22 cellular contexts compared by ENCODE assay signal in genomic region chr5:55860268-55860667, GRCh38. TPM values are rescaled to one million over a fixed set of nuclear protein-coding genes. Genes with fewer than 3 reads are reported as not detected.
DNase-seq lines count a peak whose midpoint lies in the region; ATAC-seq and TF ChIP-seq lines count a peak whose summit lies in the region.
"Had no signal": no experiment of that assay in that cellular context is flagged by ENCODE, and none has a peak within 500 bp of the region (broad histone marks: within the 10 kb centered on the region; RNA-seq: fewer than 3 reads in every experiment).

No MANE protein-coding gene starts in this region.

- no peaks in the 10 kb centered on the region for H3K79me2 ChIP-seq in MM.1S (ENCODE audit: low read length)

- H3K4me2 ChIP-seq in MM.1S (ENCODE audit: low read depth, low read length), result no peak overlapping the region
- H3K4me2 ChIP-seq: A549 had no signal

- peak; percentile 20 for ATAC-seq in upper lobe of right lung
- ATAC-seq in activated T-cell treated with anti-CD3 and anti-CD28 coated beads, Interleukin-2, amount 50 U/mL, for 4 hours, result no peak
- ATAC-seq: A549, Panc1 had no signal

- peaks cover 25% of the 10 kb centered on the region for H3K4me1 Mint-ChIP-seq in activated T-cell treated with anti-CD3 and anti-CD28 coated beads, Interleukin-2, amount 50 U/mL, for 4 hours (ENCODE audit: low read depth)
- H3K4me1 Mint-ChIP-seq: B cell had no signal

- H3K27ac ChIP-seq in MM.1S (ENCODE audit: low read length), result no peak overlapping the region
- no peak overlapping the region for H3K27ac ChIP-seq in upper lobe of right lung
- H3K27ac ChIP-seq: A549, SJSA1 had no signal

- no peaks in the 10 kb centered on the region for H3K36me3 Mint-ChIP-seq in activated T-cell treated with anti-CD3 and anti-CD28 coated beads, Interleukin-2, amount 50 U/mL, for 4 hours (ENCODE audit: insufficient read depth)
- H3K36me3 Mint-ChIP-seq: CD4-positive, CD25-positive, alpha-beta regulatory T cell had no signal

- intact Hi-C loops in upper lobe of right lung (cut with DNase I), result no loop called here

- no peak overlapping the region for H3K9ac ChIP-seq in MM.1S (ENCODE audit: low read length)

- DNase-seq in MM.1S (peak; percentile 23), NOMO-1 (lab: John Stamatoyannopoulos, UW; ENCODE audit: unreplicated experiment in 2 of 2) (peak; percentile 39 to 64), SIG-M5 treated with dmso at 0.1 percent for 504 hours (lab: John Stamatoyannopoulos, UW; ENCODE audit: unreplicated experiment) (peak; percentile 72), upper lobe of right lung (no peak), amygdala (lab: John Stamatoyannopoulos, UW) (no peak), GM10266 (ENCODE audit: extremely low spot score) (no peak)
- no peak for DNase-seq in activated T-cell treated with anti-CD3 and anti-CD28 coated beads, Interleukin-2, amount 50 U/mL, for 4 hours
- DNase-seq: CD4-positive, CD25-positive, alpha-beta regulatory T cell; EL; GF-D8; H7; KG1; NCI-H1048; NCI-H1436; NCI-H1930; NCI-H510A treated with DMSO at 0.1 percent for 48 hours; NCI-H774; T-helper 9 cell had no signal

- H4K20me1 ChIP-seq in MM.1S (ENCODE audit: insufficient read depth, low read length), result no peaks in the 10 kb centered on the region

- H3K36me3 ChIP-seq in MM.1S (replicated peaks; ENCODE audit: insufficient read depth, low read length) (no peaks in the 10 kb centered on the region), upper lobe of right lung (no peaks in the 10 kb centered on the region)

- H3K4me3 ChIP-seq in MM.1S (ENCODE audit: low read length) (no peak overlapping the region), upper lobe of right lung (no peak overlapping the region)
- H3K4me3 ChIP-seq: A549, SJSA1 had no signal

- no peak overlapping the region for H2AFZ ChIP-seq in MM.1S (ENCODE audit: low read length)

- H3K9me2 ChIP-seq in MM.1S (replicated peaks; ENCODE audit: insufficient read depth, low read length), result no peaks in the 10 kb centered on the region

- H3K4me3 Mint-ChIP-seq in activated T-cell treated with anti-CD3 and anti-CD28 coated beads, Interleukin-2, amount 50 U/mL, for 4 hours, result no peak overlapping the region
- H3K4me3 Mint-ChIP-seq: B cell; CD4-positive, CD25-positive, alpha-beta regulatory T cell had no signal

- H3K27me3 ChIP-seq in MM.1S (replicated peaks; ENCODE audit: insufficient read depth, low read length), result no peaks in the 10 kb centered on the region
- H3K27me3 ChIP-seq in upper lobe of right lung, result no peaks in the 10 kb centered on the region
- H3K27me3 ChIP-seq: SJSA1 had no signal

- H3K9me3 Mint-ChIP-seq in activated T-cell treated with anti-CD3 and anti-CD28 coated beads, Interleukin-2, amount 50 U/mL, for 4 hours, result no peaks in the 10 kb centered on the region

- H3K9me3 ChIP-seq in MM.1S (replicated peaks; ENCODE audit: insufficient read depth, low read length), result no peaks in the 10 kb centered on the region
- no peaks in the 10 kb centered on the region for H3K9me3 ChIP-seq in upper lobe of right lung
- H3K9me3 ChIP-seq: A549, SJSA1 had no signal

- no peaks in the 10 kb centered on the region for H3F3A ChIP-seq in MM.1S (ENCODE audit: insufficient read depth, low read length)

- H3K27me3 Mint-ChIP-seq in activated T-cell treated with anti-CD3 and anti-CD28 coated beads, Interleukin-2, amount 50 U/mL, for 4 hours (ENCODE audit: low read depth), result peaks cover 1% of the 10 kb centered on the region

- H3K4me1 ChIP-seq in MM.1S (ENCODE audit: low read length), result peaks cover 7% of the 10 kb centered on the region; the same call in 1 of the 2 replicates
- no peaks in the 10 kb centered on the region for H3K4me1 ChIP-seq in upper lobe of right lung
- H3K4me1 ChIP-seq: SJSA1 had no signal

- TF ChIP-seq CTCF in MM.1S (IDR thresholded peaks at IDR 0.05; ENCODE audit: low read length), result no peak
- TF ChIP-seq CTCF in upper lobe of right lung (IDR thresholded peaks at IDR 0.05), result no peak
- TF ChIP-seq CTCF in GM10266 (IDR thresholded peaks at IDR 0.05; ENCODE audit: control insufficient read depth, insufficient read depth, low read depth, missing control alignments), result no peak

RNA-seq across cellular contexts. Expression of gene IL31RA, which starts 9.1 kb away (rescaled TPM):
- 0.14 TPM for total RNA-seq in upper lobe of right lung
- total RNA-seq in activated T-cell treated with anti-CD3 and anti-CD28 coated beads, Interleukin-2, amount 50 U/mL, for 4 hours, result not detected
- total RNA-seq: B cell; CD4-positive, CD25-positive, alpha-beta regulatory T cell; H7 had no signal

Comparison
In these comparisons a context has a peak if more than half of its experiments do, and no peak if none do; other contexts are left out.
1. DNase-seq: peak in MM.1S (single experiment), NOMO-1 (2 of 2) and SIG-M5 treated with dmso at 0.1 percent for 504 hours (single experiment); none in upper lobe of right lung (single experiment), amygdala (0 of 56), activated T-cell treated with anti-CD3 and anti-CD28 coated beads, Interleukin-2, amount 50 U/mL, for 4 hours (single experiment) and GM10266 (single experiment).